1 cellular context compared by ENCODE assay signal in the genomic region with DNA sequence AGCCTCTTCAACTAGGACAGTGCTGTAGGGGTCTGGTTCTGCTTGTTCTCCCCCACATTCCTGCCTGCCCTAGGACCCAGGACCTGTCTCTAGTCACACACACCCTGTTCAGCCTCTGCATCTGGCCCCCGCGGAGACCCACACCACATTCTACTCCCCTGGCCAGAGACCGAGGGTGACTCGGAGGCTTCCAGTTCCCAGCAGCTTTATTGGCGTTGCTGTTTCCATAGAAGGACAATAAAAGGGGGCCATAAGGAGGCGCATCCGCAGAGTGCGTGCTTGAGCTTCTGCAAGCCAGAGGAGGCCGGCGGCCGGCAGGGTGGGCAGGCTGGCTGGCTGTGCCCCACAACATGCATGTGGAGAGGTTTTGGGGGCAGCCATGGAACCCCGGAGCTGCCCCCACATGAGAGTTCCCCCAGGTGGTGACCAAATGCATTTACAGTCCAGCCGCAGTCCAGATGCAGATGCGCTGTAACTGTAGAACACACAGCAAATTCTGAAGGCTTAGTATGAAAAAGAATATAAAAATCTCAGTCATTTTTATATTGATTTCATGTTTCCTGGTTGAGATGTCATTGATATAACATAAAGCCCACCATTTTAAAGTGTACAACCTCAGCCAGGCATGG.
TF ChIP-seq lines count a peak whose summit lies in the region.

No MANE protein-coding gene starts in this region.

TF ChIP-seq in HEK293, 187 proteins besides CTCF, POLR2A, EP300 and RAD21 (continued from another document):
- peak; percentile 17; the same call in 1 of the 2 replicates for TF ChIP-seq ZIC2 (tag by site-specific recombination; IDR thresholded peaks at IDR 0.05)
